24 cellular contexts compared by ENCODE assay signal in genomic region chr15:25185156-25185710, GRCh38.
"Had no signal": no experiment of that assay in that cellular context is flagged by ENCODE, and none has a peak within 500 bp of the region (broad histone marks: within the 10 kb centered on the region; RNA-seq: fewer than 3 reads in every experiment).

No MANE protein-coding gene starts in this region.

- FAIRE-seq: keratinocyte had no signal

- H3K9me3 ChIP-seq: uterus had no signal

- H3K4me1 ChIP-seq: gastroesophageal sphincter, heart left ventricle, transverse colon, uterus had no signal

- ATAC-seq: activated CD8-positive, alpha-beta T cell treated with anti-CD3 and anti-CD28 coated beads for 36 hours; gastroesophageal sphincter; heart left ventricle; left lobe of liver; stimulated activated effector memory CD8-positive, alpha-beta T cell treated with anti-CD3 and anti-CD28 coated beads, Interleukin-12 subunit alpha, Interleukin-12 subunit beta, amount 100 ng/mL, for 72 hours; stimulated activated naive CD8-positive, alpha-beta T cell treated with anti-CD3 and anti-CD28 coated beads, Interleukin-15, amount 100 ng/mL, for 72 hours had no signal

- DNase-seq: activated CD4-positive, alpha-beta T cell treated with anti-CD3 and anti-CD28 coated beads, Interleukin-2, amount 10 ng/mL, durations not matched to agents 7 days and 5 days; activated CD4-positive, CD25-positive, alpha-beta regulatory T cell treated with anti-CD3 and anti-CD28 coated beads, Interleukin-2, amount 50 U/mL, for 72 hours; activated CD8-positive, alpha-beta T cell treated with anti-CD3 and anti-CD28 coated beads for 36 hours; activated naive CD4-positive, alpha-beta T cell; activated naive CD8-positive, alpha-beta T cell treated with anti-CD3 and anti-CD28 coated beads, Interleukin-2, amount 10 ng/mL, durations not matched to agents 7 days and 5 days; activated T-cell treated with anti-CD3 and anti-CD28 coated beads, Interleukin-2, amount 50 U/mL, for 1 hour; amygdala; cortex of kidney; mammary epithelial cell; midbrain; stimulated activated CD4-positive, alpha-beta T cell treated with anti-CD3 and anti-CD28 coated beads, Interleukin-1b, Interleukin-23, amount 100 ng/mL, for 48 hours; stimulated activated naive CD8-positive, alpha-beta T cell treated with anti-CD3 and anti-CD28 coated beads, Interleukin-15, amount 100 ng/mL, for 72 hours; T-helper 2 cell; transverse colon; uterus; WERI-Rb-1 had no signal

- H3K27ac Mint-ChIP-seq: activated CD4-positive, alpha-beta T cell treated with anti-CD3 and anti-CD28 coated beads, Interleukin-2, amount 10 ng/mL, durations not matched to agents 7 days and 5 days; activated CD8-positive, alpha-beta T cell treated with anti-CD3 and anti-CD28 coated beads for 36 hours; activated naive CD8-positive, alpha-beta T cell treated with anti-CD3 and anti-CD28 coated beads, Interleukin-2, amount 10 ng/mL, durations not matched to agents 7 days and 5 days; nephron; stimulated activated effector memory CD8-positive, alpha-beta T cell treated with anti-CD3 and anti-CD28 coated beads, Interleukin-12 subunit alpha, Interleukin-12 subunit beta, amount 100 ng/mL, for 72 hours; stimulated activated naive CD8-positive, alpha-beta T cell treated with anti-CD3 and anti-CD28 coated beads, Interleukin-15, amount 100 ng/mL, for 72 hours had no signal

- H3K4me1 Mint-ChIP-seq: activated CD4-positive, alpha-beta T cell treated with anti-CD3 and anti-CD28 coated beads, Interleukin-2, amount 10 ng/mL, durations not matched to agents 7 days and 5 days; activated naive CD8-positive, alpha-beta T cell treated with anti-CD3 and anti-CD28 coated beads, Interleukin-2, amount 10 ng/mL, durations not matched to agents 7 days and 5 days; nephron; stimulated activated naive CD8-positive, alpha-beta T cell treated with anti-CD3 and anti-CD28 coated beads, Interleukin-15, amount 100 ng/mL, for 72 hours had no signal

- H3K4me3 Mint-ChIP-seq: activated CD4-positive, alpha-beta T cell treated with anti-CD3 and anti-CD28 coated beads, Interleukin-2, amount 10 ng/mL, durations not matched to agents 7 days and 5 days; activated CD8-positive, alpha-beta T cell treated with anti-CD3 and anti-CD28 coated beads for 36 hours; activated naive CD8-positive, alpha-beta T cell treated with anti-CD3 and anti-CD28 coated beads, Interleukin-2, amount 10 ng/mL, durations not matched to agents 7 days and 5 days; nephron; stimulated activated effector memory CD8-positive, alpha-beta T cell treated with anti-CD3 and anti-CD28 coated beads, Interleukin-12 subunit alpha, Interleukin-12 subunit beta, amount 100 ng/mL, for 72 hours; stimulated activated naive CD8-positive, alpha-beta T cell treated with anti-CD3 and anti-CD28 coated beads, Interleukin-15, amount 100 ng/mL, for 72 hours had no signal

- H3K36me3 ChIP-seq: gastroesophageal sphincter, heart left ventricle, transverse colon, uterus, WERI-Rb-1 had no signal

- H3K4me3 ChIP-seq: gastroesophageal sphincter, heart left ventricle, SK-N-MC, transverse colon, uterus had no signal

- H3K36me3 Mint-ChIP-seq: activated naive CD8-positive, alpha-beta T cell treated with anti-CD3 and anti-CD28 coated beads, Interleukin-2, amount 10 ng/mL, durations not matched to agents 7 days and 5 days; stimulated activated effector memory CD8-positive, alpha-beta T cell treated with anti-CD3 and anti-CD28 coated beads, Interleukin-12 subunit alpha, Interleukin-12 subunit beta, amount 100 ng/mL, for 72 hours had no signal

- H3K27me3 Mint-ChIP-seq: activated CD4-positive, alpha-beta T cell treated with anti-CD3 and anti-CD28 coated beads, Interleukin-2, amount 10 ng/mL, durations not matched to agents 7 days and 5 days; activated CD8-positive, alpha-beta T cell treated with anti-CD3 and anti-CD28 coated beads for 36 hours; activated naive CD8-positive, alpha-beta T cell treated with anti-CD3 and anti-CD28 coated beads, Interleukin-2, amount 10 ng/mL, durations not matched to agents 7 days and 5 days; stimulated activated naive CD8-positive, alpha-beta T cell treated with anti-CD3 and anti-CD28 coated beads, Interleukin-15, amount 100 ng/mL, for 72 hours had no signal

- H3K27me3 ChIP-seq: gastroesophageal sphincter, heart left ventricle, transverse colon, uterus had no signal

- H3K27ac ChIP-seq: epithelial cell of prostate, gastroesophageal sphincter, heart left ventricle, SK-N-MC, transverse colon, uterus, WERI-Rb-1 had no signal
